ENCODE assay signal across 1 cellular context in the genomic region with DNA sequence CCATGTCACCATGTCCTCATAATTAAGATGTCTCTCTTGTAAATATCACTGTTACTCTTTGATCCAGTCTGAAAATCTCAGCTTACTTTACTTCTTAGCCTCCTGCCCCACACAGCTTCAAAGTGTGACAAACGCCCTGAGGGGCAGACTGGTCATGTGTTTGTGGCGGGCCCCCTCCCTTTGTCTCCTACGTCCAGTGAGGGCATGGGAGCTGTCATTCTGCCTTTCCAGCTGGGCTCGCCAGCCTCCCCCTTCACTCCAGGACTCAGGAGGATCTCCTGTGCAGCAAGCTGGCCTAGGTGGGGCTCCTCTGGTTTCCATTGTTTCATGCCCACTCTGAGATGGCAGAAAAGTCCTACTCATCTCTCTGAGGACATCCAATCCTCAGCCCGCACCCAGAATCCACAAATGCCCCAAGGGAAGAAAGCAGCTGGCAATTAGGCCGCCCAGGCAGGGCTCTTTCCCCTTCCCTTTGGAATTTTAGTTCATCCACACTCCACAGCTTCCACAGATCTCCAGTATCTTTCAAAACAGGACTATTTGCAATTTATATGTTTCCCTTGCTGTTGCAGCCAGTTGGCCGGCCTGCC.
TF ChIP-seq lines count a peak whose summit lies in the region.

No MANE protein-coding gene starts in this region.

TF ChIP-seq in GM23338, 12 proteins besides CTCF, POLR2A, EP300 and RAD21 (continued from another document):
- TF ChIP-seq ZNF114 (CRISPR knock-in tag; IDR thresholded peaks at IDR 0.05): no peak
